19 cellular contexts compared by ENCODE assay signal in the genomic region with DNA sequence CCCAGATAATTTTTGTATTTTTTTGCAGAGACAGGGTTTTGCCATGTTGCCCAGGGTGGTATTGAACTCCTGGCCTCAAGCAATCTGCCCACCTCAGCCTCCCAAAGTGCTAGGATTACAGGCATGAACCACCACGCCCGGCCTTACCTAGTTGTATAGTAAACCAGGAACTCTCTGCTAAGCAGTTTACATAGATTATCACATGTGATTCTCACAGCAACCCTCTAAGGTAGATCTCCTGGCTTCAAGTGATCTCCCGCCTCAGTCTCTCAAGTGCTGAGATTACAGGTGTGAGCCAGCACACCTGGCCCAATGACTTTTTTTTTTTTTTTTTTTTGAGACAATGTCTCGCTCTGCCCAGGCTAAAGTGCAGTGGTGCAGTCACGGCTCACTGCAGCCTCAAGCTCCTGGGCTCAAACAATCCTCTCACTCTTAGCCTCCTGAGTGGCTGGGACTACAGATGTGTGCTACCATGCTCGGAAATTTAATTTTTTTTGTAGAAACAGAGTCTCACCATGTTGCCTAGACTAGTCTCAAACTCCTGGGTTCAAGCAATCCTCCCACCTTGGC. TPM values are rescaled to one million over a fixed set of nuclear protein-coding genes. Genes with fewer than 3 reads are reported as not detected.
DNase-seq lines count a peak whose midpoint lies in the region; ATAC-seq and TF ChIP-seq lines count a peak whose summit lies in the region.
"Had no signal": no experiment of that assay in that cellular context is flagged by ENCODE, and none has a peak within 500 bp of the region (broad histone marks: within the 10 kb centered on the region; RNA-seq: fewer than 3 reads in every experiment).

No MANE protein-coding gene starts in this region.

- no peaks in the 10 kb centered on the region for H3K9me3 Mint-ChIP-seq in activated T-helper 2 cell treated with anti-CD3 and anti-CD28 coated beads, Interferon-gamma antibody, Interleukin-2, Interleukin-4, amounts not matched to agents 10 μg/mL and 5 μg/mL and 100 μg/mL, durations not matched to agents 14 hours and 24 hours and 36 hours

- H3K4me3 ChIP-seq in right atrium auricular region (no peak overlapping the region), upper lobe of right lung (no peak overlapping the region)
- H3K4me3 ChIP-seq: MG63, SK-N-MC had no signal

- no peak overlapping the region for H3K4me3 Mint-ChIP-seq in activated T-helper 2 cell treated with anti-CD3 and anti-CD28 coated beads, Interferon-gamma antibody, Interleukin-2, Interleukin-4, amounts not matched to agents 10 μg/mL and 5 μg/mL and 100 μg/mL, durations not matched to agents 14 hours and 24 hours and 36 hours (ENCODE audit: low read depth)

- H3K27me3 Mint-ChIP-seq in activated T-helper 2 cell treated with anti-CD3 and anti-CD28 coated beads, Interferon-gamma antibody, Interleukin-2, Interleukin-4, amounts not matched to agents 10 μg/mL and 5 μg/mL and 100 μg/mL, durations not matched to agents 14 hours and 24 hours and 36 hours (ENCODE audit: low read depth), result peaks cover 2% of the 10 kb centered on the region

- no peaks in the 10 kb centered on the region for H3K36me3 Mint-ChIP-seq in activated T-helper 2 cell treated with anti-CD3 and anti-CD28 coated beads, Interferon-gamma antibody, Interleukin-2, Interleukin-4, amounts not matched to agents 10 μg/mL and 5 μg/mL and 100 μg/mL, durations not matched to agents 14 hours and 24 hours and 36 hours (ENCODE audit: low read depth)

- H3K27ac Mint-ChIP-seq in activated T-helper 2 cell treated with anti-CD3 and anti-CD28 coated beads, Interferon-gamma antibody, Interleukin-2, Interleukin-4, amounts not matched to agents 10 μg/mL and 5 μg/mL and 100 μg/mL, durations not matched to agents 14 hours and 24 hours and 36 hours, result no peak overlapping the region

- no peak for DNase-seq in right atrium auricular region (ENCODE audit: low spot score)
- no peak for DNase-seq in cardiac septum (ENCODE audit: low spot score)
- peak; percentile 40 for DNase-seq in NCI-H345 (lab: John Stamatoyannopoulos, UW)
- DNase-seq in left colon, result peak in 1 of 2 donors; percentile 37
- DNase-seq in upper lobe of right lung, result peak; percentile 11
- no peak for DNase-seq in activated T-helper 2 cell treated with anti-CD3 and anti-CD28 coated beads, Interferon-gamma antibody, Interleukin-2, Interleukin-4, amounts not matched to agents 10 μg/mL and 5 μg/mL and 100 μg/mL, durations not matched to agents 14 hours and 24 hours and 36 hours (ENCODE audit: low spot score)
- DNase-seq in NCI-H2227 (lab: John Stamatoyannopoulos, UW; ENCODE audit: unreplicated experiment), result no peak
- no peak for DNase-seq in NCI-H526 (lab: John Stamatoyannopoulos, UW)
- DNase-seq: Calu3, MG63, NCI-H1092 treated with DMSO at 0.1 percent for 48 hours, NCI-H1694, NCI-H226, NCI-H774 had no signal

- peak; percentile 75 for ATAC-seq in left colon
- no peak for ATAC-seq in upper lobe of right lung
- ATAC-seq: HepG2, Panc1, Right ventricle myocardium inferior had no signal

- TF ChIP-seq CTCF in right atrium auricular region (IDR thresholded peaks at IDR 0.05) (no peak), upper lobe of right lung (IDR thresholded peaks at IDR 0.05) (no peak)

- H3K36me3 ChIP-seq in right atrium auricular region (no peaks in the 10 kb centered on the region), upper lobe of right lung (no peaks in the 10 kb centered on the region)
- H3K36me3 ChIP-seq: MG63 had no signal

- H3K4me1 ChIP-seq in right atrium auricular region, result peaks cover 0 to 43% of the 10 kb centered on the region in 2 donors
- peaks cover 7% of the 10 kb centered on the region for H3K4me1 ChIP-seq in upper lobe of right lung

- H3K27ac ChIP-seq in right atrium auricular region (peak overlapping the region; percentile 30 to 88), upper lobe of right lung (no peak overlapping the region)
- H3K27ac ChIP-seq: C4-2B, SK-N-MC had no signal

- H3K4me1 Mint-ChIP-seq in activated T-helper 2 cell treated with anti-CD3 and anti-CD28 coated beads, Interferon-gamma antibody, Interleukin-2, Interleukin-4, amounts not matched to agents 10 μg/mL and 5 μg/mL and 100 μg/mL, durations not matched to agents 14 hours and 24 hours and 36 hours (ENCODE audit: low read depth), result peaks cover 2% of the 10 kb centered on the region

- no peaks in the 10 kb centered on the region for H3K27me3 ChIP-seq in right atrium auricular region
- H3K27me3 ChIP-seq in upper lobe of right lung, result no peaks in the 10 kb centered on the region
- H3K27me3 ChIP-seq: MG63 had no signal

- intact Hi-C loops in cardiac septum (cut with DNase I), result no loop called here
- intact Hi-C loops in left colon (cut with DNase I, micrococcal nuclease), result no loop called here
- intact Hi-C loops in upper lobe of right lung (cut with DNase I), result no loop called here
- intact Hi-C loops in activated T-helper 2 cell treated with anti-CD3 and anti-CD28 coated beads, Interferon-gamma antibody, Interleukin-2, Interleukin-4, amounts not matched to agents 10 μg/mL and 5 μg/mL and 100 μg/mL, durations not matched to agents 14 hours and 24 hours and 36 hours (cut with micrococcal nuclease), result no loop called here

- H3K9me3 ChIP-seq in right atrium auricular region (no peaks in the 10 kb centered on the region), upper lobe of right lung (no peaks in the 10 kb centered on the region)
- H3K9me3 ChIP-seq: MG63 had no signal

RNA-seq across cellular contexts. Expression of a gene that starts 26.0 kb away (rescaled TPM):
- total RNA-seq in right atrium auricular region (1,000 to 10,000 TPM; 1,597 to 3,086 TPM), cardiac septum (918 TPM), left colon (100 to 1,000 TPM; 248 to 279 TPM), upper lobe of right lung (173 TPM)
- total RNA-seq in activated T-helper 2 cell treated with anti-CD3 and anti-CD28 coated beads, Interferon-gamma antibody, Interleukin-2, Interleukin-4, amounts not matched to agents 10 μg/mL and 5 μg/mL and 100 μg/mL, durations not matched to agents 14 hours and 24 hours and 36 hours, result 213 and 219 TPM in 2 replicates

Comparison
In these comparisons a context has a peak if more than half of its experiments do, and no peak if none do; other contexts are left out.
1. DNase-seq: peak in NCI-H345 (single experiment) and upper lobe of right lung (single experiment); none in right atrium auricular region (single experiment), cardiac septum (single experiment), activated T-helper 2 cell treated with anti-CD3 and anti-CD28 coated beads, Interferon-gamma antibody, Interleukin-2, Interleukin-4, amounts not matched to agents 10 μg/mL and 5 μg/mL and 100 μg/mL, durations not matched to agents 14 hours and 24 hours and 36 hours (single experiment), NCI-H2227 (single experiment) and NCI-H526 (0 of 2).